In genomic region chr9:121690766-121691165, GRCh38 we compare ENCODE assay signal across 18 cellular contexts. TPM values are rescaled to one million over a fixed set of nuclear protein-coding genes. Genes with fewer than 3 reads are reported as not detected.
"Had no signal": no experiment of that assay in that cellular context is flagged by ENCODE, and none has a peak within 500 bp of the region (broad histone marks: within the 10 kb centered on the region; RNA-seq: fewer than 3 reads in every experiment).

No MANE protein-coding gene starts in this region.

- H3K4me3 ChIP-seq: colonic mucosa, lung, thoracic aorta had no signal

- H3K79me2 ChIP-seq: parathyroid adenoma had no signal

- H2AFZ ChIP-seq: parathyroid adenoma had no signal

- H3K9ac ChIP-seq: parathyroid adenoma had no signal

- H3K4me1 ChIP-seq: parathyroid adenoma had no signal

- H3K27ac ChIP-seq: colonic mucosa, parathyroid adenoma had no signal

- H3K27me3 ChIP-seq: colonic mucosa had no signal

- FAIRE-seq: TTC549, urothelium cell line had no signal

- H3K4me3 Mint-ChIP-seq: activated B cell treated with CpG ODN at 0.5 μM for 24 hours; activated CD4-positive, alpha-beta T cell treated with anti-CD3 and anti-CD28 coated beads, Interleukin-2, amount 10 ng/mL, durations not matched to agents 7 days and 5 days; activated naive CD8-positive, alpha-beta T cell treated with anti-CD3 and anti-CD28 coated beads for 36 hours; brain; immature natural killer cell; naive thymus-derived CD4-positive, alpha-beta T cell; stimulated activated naive CD8-positive, alpha-beta T cell treated with anti-CD3 and anti-CD28 coated beads, Interleukin-15, Interleukin-2, amounts not matched to agents 100 ng/mL and 50 ng/mL, for 24 hours had no signal

- H3K27ac Mint-ChIP-seq: activated B cell treated with CpG ODN at 0.5 μM for 24 hours; activated CD4-positive, alpha-beta T cell treated with anti-CD3 and anti-CD28 coated beads, Interleukin-2, amount 10 ng/mL, durations not matched to agents 7 days and 5 days; activated naive CD8-positive, alpha-beta T cell treated with anti-CD3 and anti-CD28 coated beads for 36 hours; immature natural killer cell; stimulated activated naive CD8-positive, alpha-beta T cell treated with anti-CD3 and anti-CD28 coated beads, Interleukin-15, Interleukin-2, amounts not matched to agents 100 ng/mL and 50 ng/mL, for 24 hours had no signal

- H3K4me1 Mint-ChIP-seq: activated CD4-positive, alpha-beta T cell treated with anti-CD3 and anti-CD28 coated beads, Interleukin-2, amount 10 ng/mL, durations not matched to agents 7 days and 5 days; activated naive CD8-positive, alpha-beta T cell treated with anti-CD3 and anti-CD28 coated beads for 36 hours; immature natural killer cell; naive thymus-derived CD4-positive, alpha-beta T cell had no signal

- H3K9me3 ChIP-seq: colonic mucosa, thoracic aorta had no signal

- H3K36me3 Mint-ChIP-seq: activated naive CD8-positive, alpha-beta T cell treated with anti-CD3 and anti-CD28 coated beads for 36 hours; brain; immature natural killer cell; naive thymus-derived CD4-positive, alpha-beta T cell had no signal

- H3K9me3 Mint-ChIP-seq: activated B cell treated with CpG ODN at 0.5 μM for 24 hours; activated CD4-positive, alpha-beta T cell treated with anti-CD3 and anti-CD28 coated beads, Interleukin-2, amount 10 ng/mL, durations not matched to agents 7 days and 5 days; activated naive CD8-positive, alpha-beta T cell treated with anti-CD3 and anti-CD28 coated beads for 36 hours; immature natural killer cell; stimulated activated naive CD8-positive, alpha-beta T cell treated with anti-CD3 and anti-CD28 coated beads, Interleukin-15, Interleukin-2, amounts not matched to agents 100 ng/mL and 50 ng/mL, for 24 hours had no signal

- H3K27me3 Mint-ChIP-seq: brain had no signal

- H3K36me3 ChIP-seq: colonic mucosa, thoracic aorta had no signal

- DNase-seq: activated B cell treated with CpG ODN at 0.5 μM for 24 hours; activated CD4-positive, alpha-beta T cell treated with anti-CD3 and anti-CD28 coated beads, Interleukin-2, amount 10 ng/mL, durations not matched to agents 7 days and 5 days; activated CD8-positive, alpha-beta memory T cell treated with anti-CD3 and anti-CD28 coated beads for 24 hours; activated naive CD8-positive, alpha-beta T cell treated with anti-CD3 and anti-CD28 coated beads for 36 hours; amygdala; central memory CD4-positive, alpha-beta T cell; colonic mucosa; immature natural killer cell; naive thymus-derived CD4-positive, alpha-beta T cell; retina had no signal

RNA-seq across cellular contexts. Expression of gene DAB2IP, which starts 39.3 kb away (rescaled TPM):
- total RNA-seq: activated CD4-positive, alpha-beta T cell treated with anti-CD3 and anti-CD28 coated beads, Interleukin-2, amount 10 ng/mL, durations not matched to agents 7 days and 5 days; T-helper 2 cell treated with Interferon-gamma antibody and Interleukin-4, amounts not matched to agents 100 ng/mL and 5 ng/mL, for 36 hours had no signal
- polyA plus RNA-seq: naive thymus-derived CD4-positive, alpha-beta T cell had no signal
